8 cellular contexts compared by ENCODE assay signal in the genomic region with DNA sequence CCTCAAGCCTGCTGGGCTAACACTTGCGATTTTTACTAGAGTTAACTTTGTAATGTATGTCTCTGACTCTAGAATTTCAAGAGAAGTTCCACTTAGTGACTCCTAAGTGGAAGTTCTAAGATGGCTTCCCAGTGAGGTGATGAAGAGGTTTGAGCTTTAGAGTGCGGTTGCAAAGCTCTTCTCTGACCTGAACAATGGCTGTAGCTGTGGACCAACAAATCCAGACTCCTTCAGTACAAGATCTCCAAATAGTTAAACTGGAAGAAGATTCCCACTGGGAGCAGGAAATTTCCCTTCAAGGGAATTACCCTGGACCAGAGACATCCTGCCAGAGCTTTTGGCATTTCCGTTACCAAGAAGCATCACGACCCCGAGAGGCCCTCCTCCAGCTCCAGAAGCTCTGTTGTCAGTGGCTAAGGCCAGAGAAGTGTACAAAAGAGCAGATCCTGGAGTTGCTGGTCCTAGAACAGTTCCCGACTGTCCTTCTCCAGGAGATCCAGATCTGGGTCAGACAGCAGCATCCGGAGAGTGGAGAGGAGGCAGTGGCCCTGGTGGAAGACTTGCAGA. TPM values are rescaled to one million over a fixed set of nuclear protein-coding genes. Genes with fewer than 3 reads are reported as not detected.
A peak's percentile ranks its signal among the peaks of the same experiment; 100 is the strongest.
DNase-seq lines count a peak whose midpoint lies in the region; ATAC-seq and TF ChIP-seq lines count a peak whose summit lies in the region.

No MANE protein-coding gene starts in this region.

- intact Hi-C loops in head of caudate nucleus (cut with DNase I): loop anchor here (2.0 to 5.0 kb wide), 2 partner anchors 31 to 116 kb away; a partner anchor contains a TSS

- TF ChIP-seq CTCF in WTC11 (IDR thresholded peaks at IDR 0.05) (no peak), hepatocyte (IDR thresholded peaks at IDR 0.05; ENCODE audit: poor library complexity) (no peak)

- peaks cover 26% of the 10 kb centered on the region for H3K4me1 ChIP-seq in hepatocyte (ENCODE audit: insufficient read depth)

- H3K36me3 ChIP-seq in hepatocyte (replicated peaks; ENCODE audit: insufficient read depth, low read depth): no peaks in the 10 kb centered on the region

- peak overlapping the region; percentile 86 for H3K27ac ChIP-seq in hepatocyte

- peaks cover 39% of the 10 kb centered on the region for H3K79me2 ChIP-seq in hepatocyte

- no peaks in the 10 kb centered on the region for H3K27me3 ChIP-seq in hepatocyte

- TF ChIP-seq POLR2A in GM18505 (IDR thresholded peaks at IDR 0.05; ENCODE audit: borderline replicate concordance, extremely low read depth, insufficient read depth, insufficient read length): no peak

- POLR2A ChIA-PET in WTC11 (lab: Charles Lee): interaction anchor here (0.6 to 2.8 kb wide), 4 partner anchors 20 to 318 kb away, joined by 3 to 14 read pairs (median 6); a partner anchor contains a TSS

- DNase-seq in NCI-H748 (lab: John Stamatoyannopoulos, UW; ENCODE audit: unreplicated experiment): peak; percentile 20
- DNase-seq in NCI-H748 treated with DMSO at 0.1 percent for 48 hours (lab: John Stamatoyannopoulos, UW): no peak
- no peak for DNase-seq in WTC11 (ENCODE audit: low spot score)
- DNase-seq in hepatocyte (ENCODE audit: low spot score): no peak
- DNase-seq in stimulated activated naive B cell treated with anti-CD40 and anti-IgM and Interleukin-4, amounts not matched to agents 10 μg/mL and 1 μg/mL and 100 μg/mL, for 72 hours: no peak
- no peak for DNase-seq in head of caudate nucleus

- H3K4me3 Mint-ChIP-seq in WTC11: peak overlapping the region; percentile 90
- H3K4me3 Mint-ChIP-seq in stimulated activated naive B cell treated with anti-CD40 and anti-IgM and Interleukin-4, amounts not matched to agents 10 μg/mL and 1 μg/mL and 100 μg/mL, for 72 hours: peak overlapping the region; percentile 93 to 97

- peak overlapping the region; percentile 88; the same call in 1 of the 2 replicates for H3K27ac Mint-ChIP-seq in WTC11
- peak overlapping the region; percentile 97 for H3K27ac Mint-ChIP-seq in stimulated activated naive B cell treated with anti-CD40 and anti-IgM and Interleukin-4, amounts not matched to agents 10 μg/mL and 1 μg/mL and 100 μg/mL, for 72 hours

- H3K4me3 ChIP-seq in hepatocyte: peak overlapping the region; percentile 56

- CTCF ChIA-PET in WTC11 (lab: Charles Lee): interaction anchor here (0.9 to 11.7 kb wide), 5 partner anchors 9 to 61 kb away, joined by 3 to 139 read pairs (median 12); a partner anchor contains a TSS

- H3K27me3 Mint-ChIP-seq in WTC11 (ENCODE audit: low read depth): peaks cover 16% of the 10 kb centered on the region
- H3K27me3 Mint-ChIP-seq in stimulated activated naive B cell treated with anti-CD40 and anti-IgM and Interleukin-4, amounts not matched to agents 10 μg/mL and 1 μg/mL and 100 μg/mL, for 72 hours: no peaks in the 10 kb centered on the region

- H3K9me3 ChIP-seq in hepatocyte (ENCODE audit: low read depth): no peaks in the 10 kb centered on the region

- WGBS in hepatocyte (ENCODE audit: low lambda C conversion rate, missing lambda C conversion rate): 56% methylated on average over 7 of the region's 7 CpGs

- no peaks in the 10 kb centered on the region for H3K9me3 Mint-ChIP-seq in WTC11
- H3K9me3 Mint-ChIP-seq in stimulated activated naive B cell treated with anti-CD40 and anti-IgM and Interleukin-4, amounts not matched to agents 10 μg/mL and 1 μg/mL and 100 μg/mL, for 72 hours: no peaks in the 10 kb centered on the region

- H2AFZ ChIP-seq in hepatocyte: peak overlapping the region; percentile 97

- peak overlapping the region; percentile 98 for H3K4me2 ChIP-seq in hepatocyte

- no peak for ATAC-seq in WTC11
- peak; percentile 1 to 14 for ATAC-seq in stimulated activated naive B cell treated with anti-CD40 and anti-IgM and Interleukin-4, amounts not matched to agents 10 μg/mL and 1 μg/mL and 100 μg/mL, for 72 hours (replicated peaks)
- ATAC-seq in HG03108 (IDR thresholded peaks at IDR 0.05; ENCODE audit: unreplicated experiment): no peak
- no peak for ATAC-seq in GM18505 (IDR thresholded peaks at IDR 0.05; ENCODE audit: unreplicated experiment)

- H3K4me1 Mint-ChIP-seq in WTC11: peaks cover 40% of the 10 kb centered on the region
- H3K4me1 Mint-ChIP-seq in stimulated activated naive B cell treated with anti-CD40 and anti-IgM and Interleukin-4, amounts not matched to agents 10 μg/mL and 1 μg/mL and 100 μg/mL, for 72 hours: peaks cover 24 to 50% of the 10 kb centered on the region in 2 donors

- H3K9me2 ChIP-seq in hepatocyte (replicated peaks; ENCODE audit: insufficient read depth): no peaks in the 10 kb centered on the region

- H4K20me1 ChIP-seq in hepatocyte (ENCODE audit: insufficient read depth, poor library complexity, severe bottlenecking): peaks cover 10% of the 10 kb centered on the region

- H3K36me3 Mint-ChIP-seq in WTC11: peaks cover 7% of the 10 kb centered on the region
- H3K36me3 Mint-ChIP-seq in stimulated activated naive B cell treated with anti-CD40 and anti-IgM and Interleukin-4, amounts not matched to agents 10 μg/mL and 1 μg/mL and 100 μg/mL, for 72 hours: peaks cover 7 to 15% of the 10 kb centered on the region in 2 donors

TF ChIP-seq in WTC11, 78 proteins besides CTCF, POLR2A, EP300 and RAD21:
- TF ChIP-seq NR1H2 (CRISPR knock-in tag; IDR thresholded peaks at IDR 0.05) (no peak), NFYB (CRISPR knock-in tag; conservative IDR thresholded peaks at IDR 0.05; ENCODE audit: low read depth) (no peak), SMAD3 (CRISPR knock-in tag; IDR thresholded peaks at IDR 0.05; ENCODE audit: borderline replicate concordance) (no peak), CREM (CRISPR knock-in tag; IDR thresholded peaks at IDR 0.05) (no peak), NR3C1 (CRISPR knock-in tag; conservative IDR thresholded peaks at IDR 0.05; ENCODE audit: low read depth) (no peak)

RNA-seq across cellular contexts. Expression of a gene that starts 22.3 kb away (rescaled TPM):
- total RNA-seq in WTC11 (2021) (21.2 to 22.6 TPM (median 21.4 TPM) in 3 replicates), hepatocyte (19.9 and 30.3 TPM in 2 replicates)
- 28.3 and 31.4 TPM in 2 replicates for polyA plus RNA-seq in hepatocyte

RNA-seq across cellular contexts. Expression of a gene that starts 26.2 kb away (rescaled TPM):
- total RNA-seq in WTC11 (2021) (14.9 to 16.2 TPM (median 15.3 TPM) in 3 replicates), hepatocyte (3.8 and 12.8 TPM in 2 replicates)
- 15.4 and 15.5 TPM in 2 replicates for polyA plus RNA-seq in hepatocyte

RNA-seq across cellular contexts. Expression of a gene that starts 31.0 kb away (rescaled TPM):
- 39.6 to 51.9 TPM (median 44.4 TPM) in 3 replicates for total RNA-seq in WTC11 (2021)
- total RNA-seq in hepatocyte: 14.9 and 21.8 TPM in 2 replicates
- polyA plus RNA-seq in hepatocyte: 11.2 and 13.4 TPM in 2 replicates

Comparison
In these comparisons a context has a peak if more than half of its experiments do, and no peak if none do; other contexts are left out.
1. ATAC-seq: peak in stimulated activated naive B cell treated with anti-CD40 and anti-IgM and Interleukin-4, amounts not matched to agents 10 μg/mL and 1 μg/mL and 100 μg/mL, for 72 hours (2 of 2); none in WTC11 (single experiment), HG03108 (single experiment) and GM18505 (single experiment).